8 cellular contexts compared by ENCODE assay signal in genomic region chr19:44846455-44847143, GRCh38. TPM values are rescaled to one million over a fixed set of nuclear protein-coding genes. Genes with fewer than 3 reads are reported as not detected.
DNase-seq lines count a peak whose midpoint lies in the region; ATAC-seq, FAIRE-seq and TF ChIP-seq lines count a peak whose summit lies in the region.

No MANE protein-coding gene starts in this region.

- DNase-seq in heart right ventricle = peak in 1 of 2 donors; percentile 51
- no peak for DNase-seq in Right ventricle myocardium inferior (ENCODE audit: missing footprints)
- DNase-seq in kidney = peak; percentile 80
- DNase-seq in suprapubic skin (ENCODE audit: low spot score in 2 of 2) = peak in 1 of 2 donors; percentile 83
- no peak for DNase-seq in stimulated activated CD4-positive, alpha-beta T cell treated with anti-CD3 and anti-CD28 coated beads, Interleukin-4, amount 100 ng/mL, for 4 hours

- H3K36me3 ChIP-seq in heart right ventricle (peaks cover 0 to 2% (median 0%) of the 10 kb centered on the region in 9 donors), kidney (ENCODE audit: control insufficient read depth in 1 of 2, insufficient read depth in 2 of 2, low read length in 2 of 2) (no peaks in the 10 kb centered on the region), suprapubic skin (no peaks in the 10 kb centered on the region)

- TF ChIP-seq CTCF in heart right ventricle (IDR thresholded peaks at IDR 0.05) (no peak), kidney (IDR thresholded peaks at IDR 0.05; ENCODE audit: borderline replicate concordance, extremely low read depth, insufficient read depth) (no peak), suprapubic skin (IDR thresholded peaks at IDR 0.05) (no peak)

- H3K9me3 ChIP-seq in heart right ventricle = no peaks in the 10 kb centered on the region
- H3K9me3 ChIP-seq in kidney (ENCODE audit: control insufficient read depth in 1 of 2, low read length in 2 of 2) = no peaks in the 10 kb centered on the region
- no peaks in the 10 kb centered on the region for H3K9me3 ChIP-seq in suprapubic skin

- FAIRE-seq in kidney (lab: Jason Lieb, UNC) = no peak

- TF ChIP-seq POLR2A in suprapubic skin (IDR thresholded peaks at IDR 0.05) = no peak

- peak overlapping the region; percentile 99 to 100 for H3K9ac ChIP-seq in kidney (ENCODE audit: low read length in 2 of 2)

- ATAC-seq in heart right ventricle (no peak), Right ventricle myocardium inferior (no peak), HG03097 (IDR thresholded peaks at IDR 0.05; ENCODE audit: low FRiP score, unreplicated experiment) (no peak), HG02798 (IDR thresholded peaks at IDR 0.05; ENCODE audit: poor library complexity, unreplicated experiment) (no peak)

- TF ChIP-seq EP300 in suprapubic skin (IDR thresholded peaks at IDR 0.05) = no peak

- peaks cover 0 to 13% (median 0%) of the 10 kb centered on the region in 7 donors for H3K27me3 ChIP-seq in heart right ventricle
- H3K27me3 ChIP-seq in suprapubic skin = no peaks in the 10 kb centered on the region

- intact Hi-C loops in heart right ventricle (cut with DNase I) = loop anchor here in 6 of 10 donors (2.0 to 10.0 kb wide), 5 partner anchors 44 to 162 kb away; partner anchors contain the start of gene TOMM40 (in 5 of the 6)
- intact Hi-C loops in Right ventricle myocardium inferior (cut with DNase I) = loop anchor here (2.0 to 5.0 kb wide), 2 partner anchors 44 to 129 kb away; partner anchors contain the start of gene TOMM40
- intact Hi-C loops in kidney (cut with DNase I) = loop anchor here (10.0 kb wide), 1 partner anchor 52 kb away; no protein-coding TSS in a partner anchor

- 0% methylated on average over 36 to 51 of the region's 51 CpGs for WGBS in heart right ventricle, 2 donors
- WGBS in suprapubic skin = 1% methylated on average over 26 of the region's 51 CpGs

- H3K27ac ChIP-seq in heart right ventricle (peak overlapping the region; percentile 87 to 100 (median 99)), angular gyrus (ENCODE audit: low read depth, low read length) (peak overlapping the region; percentile 62), kidney (ENCODE audit: low read depth in 2 of 2, low read length in 2 of 2) (peak overlapping the region; percentile 95 to 96), suprapubic skin (peak overlapping the region; percentile 97)

- H3K4me3 ChIP-seq in heart right ventricle = peak overlapping the region; percentile 77 to 100 (median 98)
- H3K4me3 ChIP-seq in kidney (ENCODE audit: low read length in 2 of 2) = peak overlapping the region; percentile 91 to 95
- peak overlapping the region; percentile 100 for H3K4me3 ChIP-seq in suprapubic skin

- H3K4me1 ChIP-seq in heart right ventricle = peaks cover 10 to 61% (median 46%) of the 10 kb centered on the region in 9 donors
- peaks cover 0 to 28% of the 10 kb centered on the region in 2 donors for H3K4me1 ChIP-seq in kidney (ENCODE audit: control insufficient read depth in 1 of 2, insufficient read depth in 1 of 2, low read depth in 1 of 2, low read length in 2 of 2)
- H3K4me1 ChIP-seq in suprapubic skin = peaks cover 58% of the 10 kb centered on the region

RNA-seq across cellular contexts. Expression of gene NECTIN2, which starts 0.5 kb away (rescaled TPM):
- 10 to 100 TPM; 34.1 to 83.9 (median 46.5) TPM for total RNA-seq in heart right ventricle
- 10 to 100 TPM; 62.5 to 96.8 TPM for polyA plus RNA-seq in heart right ventricle
- 41.8 TPM for total RNA-seq in Right ventricle myocardium inferior
- 110 TPM for total RNA-seq in kidney
- 111 TPM for polyA plus RNA-seq in kidney (ENCODE audit: insufficient read depth, low read depth, low replicate concordance)
- total RNA-seq in suprapubic skin = 10 to 100 TPM; 56.2 to 78.2 (median 67.5) TPM

RNA-seq across cellular contexts. Expression of gene BCAM, which starts 37.7 kb away (rescaled TPM):
- total RNA-seq in heart right ventricle = 100 to 1,000 TPM in 4 of 10 donors, 10 to 100 TPM in 6; 72.8 to 118 (median 92.5) TPM
- 100 to 1,000 TPM in 1 of 2 donors, 10 to 100 TPM in 1; 63.2 to 130 TPM for polyA plus RNA-seq in heart right ventricle
- total RNA-seq in Right ventricle myocardium inferior = 91.9 TPM
- 748 TPM for total RNA-seq in kidney
- 671 TPM for polyA plus RNA-seq in kidney (ENCODE audit: insufficient read depth, low read depth, low replicate concordance)
- total RNA-seq in suprapubic skin = 10 to 100 TPM; 27.4 to 67.5 (median 50.8) TPM

RNA-seq across cellular contexts. Expression of gene TOMM40, which starts 44.5 kb away (rescaled TPM):
- total RNA-seq in heart right ventricle (10 to 100 TPM; 37.8 to 66.2 (median 43.9) TPM), Right ventricle myocardium inferior (45.3 TPM), kidney (45.4 TPM), suprapubic skin (10 to 100 TPM; 32.7 to 51.9 (median 47.1) TPM)
- polyA plus RNA-seq in heart right ventricle (10 to 100 TPM; 45.6 to 77.5 TPM), kidney (ENCODE audit: insufficient read depth, low read depth, low replicate concordance) (51.5 TPM)

RNA-seq across cellular contexts. Expression of gene APOE, which starts 59.0 kb away (rescaled TPM):
- total RNA-seq in heart right ventricle = 10 to 100 TPM in 9 of 10 donors, 1 to 10 TPM in 1; 6.0 to 29.5 (median 20.6) TPM
- 10 to 100 TPM; 63.6 to 77.8 TPM for polyA plus RNA-seq in heart right ventricle
- 9.9 TPM for total RNA-seq in Right ventricle myocardium inferior
- total RNA-seq in kidney = 122 TPM
- 2,837 TPM for polyA plus RNA-seq in kidney (ENCODE audit: insufficient read depth, low read depth, low replicate concordance)
- total RNA-seq in suprapubic skin = 100 to 1,000 TPM; 418 to 859 (median 594) TPM
